Comparison of ENCODE assay signal across 21 cellular contexts in genomic region chr3:193837347-193837827, GRCh38.
"Had no signal": no experiment of that assay in that cellular context is flagged by ENCODE, and none has a peak within 500 bp of the region (broad histone marks: within the 10 kb centered on the region; RNA-seq: fewer than 3 reads in every experiment).

No MANE protein-coding gene starts in this region.

- H3K4me1 ChIP-seq: tibial artery had no signal

- H3K36me3 ChIP-seq: esophagus muscularis mucosa, heart right ventricle, lower lobe of right lung, right atrium auricular region, tibial artery had no signal

- H3K9me3 ChIP-seq: esophagus muscularis mucosa, heart right ventricle, lower lobe of right lung, psoas muscle, right atrium auricular region, tibial artery had no signal

- ATAC-seq: activated T-cell treated with anti-CD3 and anti-CD28 coated beads, Interleukin-2, amount 50 U/mL, for 4 hours; heart right ventricle; left lobe of liver; lower lobe of right lung; natural killer cell treated with Interleukin-12 subunit alpha and Interleukin-12 subunit beta and Interleukin-15 and Interleukin-18, amount 100 ng/mL, for 72 hours; psoas muscle; T-helper 17 cell had no signal

- H3K27ac ChIP-seq: coronary artery, esophagus muscularis mucosa, heart right ventricle, lower lobe of right lung, psoas muscle, right atrium auricular region, tibial artery had no signal

- H3K4me3 ChIP-seq: coronary artery, esophagus muscularis mucosa, heart right ventricle, lower lobe of right lung, psoas muscle, right atrium auricular region, tibial artery had no signal

- H3K27me3 ChIP-seq: esophagus muscularis mucosa, heart right ventricle, right atrium auricular region had no signal

- DNase-seq: activated CD4-positive, alpha-beta T cell treated with anti-CD3 and anti-CD28 coated beads for 4 hours; activated CD4-positive, alpha-beta T cell treated with anti-CD3 and anti-CD28 coated beads, Interleukin-2, amount 50 U/mL, for 48 hours; activated CD4-positive, CD25-positive, alpha-beta regulatory T cell; activated CD8-positive, alpha-beta memory T cell treated with anti-CD3 and anti-CD28 coated beads, Interleukin-2, amount 50 U/mL, for 48 hours; activated naive CD4-positive, alpha-beta T cell; activated naive CD8-positive, alpha-beta T cell treated with anti-CD3 and anti-CD28 coated beads for 36 hours; activated T-cell treated with anti-CD3 and anti-CD28 coated beads, Interleukin-2, amount 50 U/mL, for 4 hours; cerebellar nuclear complex; heart right ventricle; lower lobe of right lung; midbrain; psoas muscle; stimulated activated CD4-positive, alpha-beta T cell treated with anti-CD3 and anti-CD28 coated beads, Interleukin-12 subunit alpha, Interleukin-12 subunit beta, amount 100 ng/mL, for 4 hours; stimulated activated CD4-positive, alpha-beta T cell treated with anti-CD3 and anti-CD28 coated beads, Interleukin-4, amount 100 ng/mL, for 4 hours; T-helper 17 cell; tibial artery had no signal
